20 cellular contexts compared by ENCODE assay signal in the genomic region with DNA sequence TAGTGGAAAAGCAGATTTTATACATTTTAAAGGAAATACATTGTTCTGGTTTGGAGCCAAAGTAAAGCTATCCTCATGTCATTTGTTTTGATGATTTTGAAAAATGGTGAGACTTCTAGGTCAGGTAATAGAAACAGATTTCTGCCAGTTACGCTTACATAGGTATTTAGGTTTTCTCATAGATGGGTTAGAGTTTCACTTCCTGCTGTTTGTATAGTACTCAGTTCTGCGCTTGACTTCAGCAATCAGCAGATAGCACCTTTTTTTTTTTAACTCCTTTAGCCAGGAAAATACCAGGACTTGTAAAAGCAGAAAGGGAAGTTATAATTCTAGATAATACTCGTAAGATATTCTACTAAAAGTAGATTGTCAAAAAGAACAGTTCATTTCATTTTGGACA.
"Had no signal": no experiment of that assay in that cellular context is flagged by ENCODE, and none has a peak within 500 bp of the region (broad histone marks: within the 10 kb centered on the region; RNA-seq: fewer than 3 reads in every experiment).

No MANE protein-coding gene starts in this region.

- H3K9me3 ChIP-seq: thoracic aorta had no signal

- H3K27me3 ChIP-seq: foreskin keratinocyte, right atrium auricular region, sigmoid colon, stomach, transverse colon had no signal

- H3K4me1 ChIP-seq: foreskin keratinocyte, left ventricle myocardium inferior, lower lobe of right lung, right atrium auricular region, sigmoid colon, stomach, transverse colon had no signal

- ATAC-seq: foreskin keratinocyte, left cardiac atrium, lower lobe of right lung, natural killer cell had no signal

- H3K4me3 ChIP-seq: left ventricle myocardium inferior, lower lobe of right lung, right atrium auricular region, sigmoid colon, skin epidermis, stomach, thoracic aorta, transverse colon had no signal

- H3K27ac ChIP-seq: foreskin keratinocyte, left ventricle myocardium inferior, lower lobe of right lung, right atrium auricular region, sigmoid colon, skin epidermis, stomach, thoracic aorta, transverse colon had no signal

- H3K36me3 ChIP-seq: left ventricle myocardium inferior, lower lobe of right lung, right atrium auricular region, sigmoid colon, stomach, thoracic aorta, transverse colon had no signal

- DNase-seq: effector CD4-positive, alpha-beta T cell; endodermal cell; erythroblast; foreskin keratinocyte; immature natural killer cell; kidney; left cardiac atrium; left ventricle myocardium inferior; lower lobe of right lung; natural killer cell; sigmoid colon; stimulated activated CD4-positive, alpha-beta T cell treated with anti-CD3 and anti-CD28 coated beads, Interleukin-12 subunit alpha, Interleukin-12 subunit beta, amount 100 ng/mL, for 4 hours; stimulated activated naive CD4-positive, alpha-beta T cell; stomach; substantia nigra; transverse colon had no signal

- FAIRE-seq: endothelial cell of umbilical vein, kidney had no signal
